In genomic region chr18:26415631-26416030, GRCh38 we compare ENCODE assay signal across 14 cellular contexts.
DNase-seq lines count a peak whose midpoint lies in the region; ATAC-seq lines count a peak whose summit lies in the region.
"Had no signal": no experiment of that assay in that cellular context is flagged by ENCODE, and none has a peak within 500 bp of the region (broad histone marks: within the 10 kb centered on the region; RNA-seq: fewer than 3 reads in every experiment).

No MANE protein-coding gene starts in this region.

- DNase-seq in SK-N-MC (ENCODE audit: low read depth, low spot score): no peak
- DNase-seq in G401 (ENCODE audit: low spot score): no peak
- DNase-seq in 8988T: no peak
- DNase-seq: CD8-positive, alpha-beta T cell; COR-L47; DMS153; DMS79 treated with DMSO at 0.1 percent for 48 hours; EL; GDM1 had no signal

- H3K27ac ChIP-seq in HUES48 (ENCODE audit: low read depth, low read length) (peak overlapping the region; percentile 56), SK-N-MC (peak overlapping the region; percentile 16; the same call in 1 of the 2 replicates), iPS-20b (ENCODE audit: low read length) (peak overlapping the region; percentile 8)

- in situ Hi-C loops in G401 (cut with HindIII; ENCODE audit: low sequenced_read_pairs): no loop called here

- H3K4me3 ChIP-seq in HUES48 (ENCODE audit: low read depth, low read length) (0 out of 2 replicates have a peak overlapping the region, but pooled peaks have one; percentile 48), SK-N-MC (no peak overlapping the region), iPS-20b (ENCODE audit: low read length) (peak overlapping the region; percentile 37; the same call in 1 of the 2 replicates)

- peaks cover 26% of the 10 kb centered on the region for H3K4me1 ChIP-seq in HUES48 (ENCODE audit: control insufficient read depth, insufficient read depth, low read length)
- peaks cover 21% of the 10 kb centered on the region; the same call in 1 of the 2 replicates for H3K4me1 ChIP-seq in iPS-20b (ENCODE audit: insufficient read depth, low read length)

- H3K9me3 ChIP-seq in HUES48 (ENCODE audit: control insufficient read depth, insufficient read depth, low read length) (no peaks in the 10 kb centered on the region), SK-N-MC (ENCODE audit: low read depth, low read length) (no peaks in the 10 kb centered on the region), iPS-20b (ENCODE audit: insufficient read depth, low read depth, low read length) (no peaks in the 10 kb centered on the region)

- H3K9ac ChIP-seq in HUES48 (ENCODE audit: low read depth, low read length) (no peak overlapping the region), SK-N-MC (ENCODE audit: insufficient read length) (no peak overlapping the region), iPS-20b (ENCODE audit: low read depth, low read length) (peak overlapping the region; percentile 11; the same call in 1 of the 2 replicates)

- ATAC-seq in HG02798 (IDR thresholded peaks at IDR 0.05; ENCODE audit: poor library complexity, unreplicated experiment): no peak
- ATAC-seq: CD8-positive, alpha-beta T cell; HCT116; HepG2 had no signal

- H3K27me3 ChIP-seq in HUES48 (ENCODE audit: control insufficient read depth, insufficient read depth, low read length): no peaks in the 10 kb centered on the region
- no peaks in the 10 kb centered on the region for H3K27me3 ChIP-seq in iPS-20b (ENCODE audit: insufficient read depth, low read length)

- no peaks in the 10 kb centered on the region for H3K36me3 ChIP-seq in HUES48 (ENCODE audit: control insufficient read depth, insufficient read depth, low read length)
- H3K36me3 ChIP-seq in SK-N-MC (ENCODE audit: insufficient read depth, low read length): no peaks in the 10 kb centered on the region
- no peaks in the 10 kb centered on the region for H3K36me3 ChIP-seq in iPS-20b (ENCODE audit: insufficient read depth, low read depth, low read length)
